11 cellular contexts compared by ENCODE assay signal in genomic region chr6:32974541-32975308, GRCh38. TPM values are rescaled to one million over a fixed set of nuclear protein-coding genes. Genes with fewer than 3 reads are reported as not detected.
DNase-seq lines count a peak whose midpoint lies in the region; FAIRE-seq and TF ChIP-seq lines count a peak whose summit lies in the region.
"Had no signal": no experiment of that assay in that cellular context is flagged by ENCODE, and none has a peak within 500 bp of the region (broad histone marks: within the 10 kb centered on the region; RNA-seq: fewer than 3 reads in every experiment).

No MANE protein-coding gene starts in this region.

- H3K36me3 ChIP-seq in keratinocyte (ENCODE audit: control insufficient read depth in 2 of 2, extremely low read depth in 1 of 2, insufficient read depth in 2 of 2, low read length in 2 of 2) = peaks cover 53 to 75% of the 10 kb centered on the region in 2 experiments
- peaks cover 62% of the 10 kb centered on the region for H3K36me3 ChIP-seq in suprapubic skin

- H3K79me2 ChIP-seq in keratinocyte (ENCODE audit: control insufficient read depth, insufficient read depth, low read length) = peaks cover 70% of the 10 kb centered on the region

- peaks cover 44% of the 10 kb centered on the region for H3K4me1 Mint-ChIP-seq in activated CD4-positive, alpha-beta T cell treated with anti-CD3 and anti-CD28 coated beads, Interleukin-2, amount 10 ng/mL, durations not matched to agents 7 days and 5 days
- peaks cover 50% of the 10 kb centered on the region for H3K4me1 Mint-ChIP-seq in activated T-helper 1 cell treated with anti-CD3 and anti-CD28 coated beads, Interleukin-12 subunit alpha, Interleukin-12 subunit beta, Interleukin-2, Interleukin-4 antibody, amounts not matched to agents 30 ng/mL and 10 ng/mL and 1 ng/mL, durations not matched to agents 14 hours and 24 hours and 36 hours (ENCODE audit: low read depth)

- no peak for DNase-seq in activated CD4-positive, alpha-beta T cell treated with anti-CD3 and anti-CD28 coated beads, Interleukin-2, amount 10 ng/mL, durations not matched to agents 7 days and 5 days
- DNase-seq in activated CD4-positive, alpha-beta T cell treated with anti-CD3 and anti-CD28 coated beads, Interleukin-2, amount 50 U/mL, for 48 hours = no peak
- DNase-seq in activated T-helper 1 cell treated with anti-CD3 and anti-CD28 coated beads, Interleukin-12 subunit alpha, Interleukin-12 subunit beta, Interleukin-2, Interleukin-4 antibody, amounts not matched to agents 30 ng/mL and 10 ng/mL and 1 ng/mL, durations not matched to agents 14 hours and 24 hours and 36 hours (ENCODE audit: low spot score) = no peak
- DNase-seq in keratinocyte (ENCODE audit: low read depth, low spot score) (no peak), suprapubic skin (ENCODE audit: low spot score in 2 of 2) (no peak), NCI-H2107 (lab: John Stamatoyannopoulos, UW) (no peak), DMS153 treated with DMSO at 0.1 percent for 48 hours (lab: John Stamatoyannopoulos, UW; ENCODE audit: unreplicated experiment) (no peak), HT-29 (ENCODE audit: low spot score) (no peak)
- DNase-seq: DMS79, islet precursor cell, NCI-H446 had no signal

- H3K4me2 ChIP-seq in keratinocyte (ENCODE audit: control insufficient read depth, extremely low read depth, insufficient read depth, low read depth, low read length) = peak overlapping the region; percentile 98

- H3K4me3 Mint-ChIP-seq in activated CD4-positive, alpha-beta T cell treated with anti-CD3 and anti-CD28 coated beads, Interleukin-2, amount 10 ng/mL, durations not matched to agents 7 days and 5 days = peak overlapping the region; percentile 89
- peak overlapping the region; percentile 96 for H3K4me3 Mint-ChIP-seq in activated T-helper 1 cell treated with anti-CD3 and anti-CD28 coated beads, Interleukin-12 subunit alpha, Interleukin-12 subunit beta, Interleukin-2, Interleukin-4 antibody, amounts not matched to agents 30 ng/mL and 10 ng/mL and 1 ng/mL, durations not matched to agents 14 hours and 24 hours and 36 hours

- no peaks in the 10 kb centered on the region for H3K27me3 Mint-ChIP-seq in activated CD4-positive, alpha-beta T cell treated with anti-CD3 and anti-CD28 coated beads, Interleukin-2, amount 10 ng/mL, durations not matched to agents 7 days and 5 days
- peaks cover 4% of the 10 kb centered on the region for H3K27me3 Mint-ChIP-seq in activated T-helper 1 cell treated with anti-CD3 and anti-CD28 coated beads, Interleukin-12 subunit alpha, Interleukin-12 subunit beta, Interleukin-2, Interleukin-4 antibody, amounts not matched to agents 30 ng/mL and 10 ng/mL and 1 ng/mL, durations not matched to agents 14 hours and 24 hours and 36 hours (ENCODE audit: insufficient read depth)

- peaks cover 10% of the 10 kb centered on the region for H3K9me1 ChIP-seq in keratinocyte (ENCODE audit: control insufficient read depth, extremely low read depth, insufficient read depth, low read length)

- peak overlapping the region; percentile 32 for H3K27ac Mint-ChIP-seq in activated CD4-positive, alpha-beta T cell treated with anti-CD3 and anti-CD28 coated beads, Interleukin-2, amount 10 ng/mL, durations not matched to agents 7 days and 5 days
- H3K27ac Mint-ChIP-seq in activated T-helper 1 cell treated with anti-CD3 and anti-CD28 coated beads, Interleukin-12 subunit alpha, Interleukin-12 subunit beta, Interleukin-2, Interleukin-4 antibody, amounts not matched to agents 30 ng/mL and 10 ng/mL and 1 ng/mL, durations not matched to agents 14 hours and 24 hours and 36 hours = peak overlapping the region; percentile 61

- peak overlapping the region; percentile 76 for H3K27ac ChIP-seq in keratinocyte (ENCODE audit: control insufficient read depth, insufficient read depth, low read length)
- H3K27ac ChIP-seq in suprapubic skin = no peak overlapping the region

- peaks cover 72% of the 10 kb centered on the region for H4K20me1 ChIP-seq in keratinocyte (ENCODE audit: control insufficient read depth, extremely low read depth, insufficient read depth, low read length)

- FAIRE-seq in keratinocyte (lab: Jason Lieb, UNC) = no peak

- H3K4me1 ChIP-seq in keratinocyte (ENCODE audit: control insufficient read depth, extremely low read depth, insufficient read depth, low read length) (peaks cover 25% of the 10 kb centered on the region), suprapubic skin (peaks cover 37% of the 10 kb centered on the region)

- 7% methylated on average over 14 of the region's 14 CpGs for WGBS in suprapubic skin

- H3K9me3 ChIP-seq in keratinocyte (ENCODE audit: control insufficient read depth, low read depth, low read length) (no peaks in the 10 kb centered on the region), suprapubic skin (no peaks in the 10 kb centered on the region)

- POLR2A ChIA-PET in activated CD4-positive, alpha-beta T cell treated with anti-CD3 and anti-CD28 coated beads, Interleukin-2, amount 10 ng/mL, durations not matched to agents 7 days and 5 days (lab: Charles Lee) = interaction anchor here (0.8 to 1.8 kb wide), 4 partner anchors 10 to 121 kb away, joined by 3 to 5 read pairs (median 4); partner anchors contain the start of genes PSMB9 and TAP1

- no peak for TF ChIP-seq POLR2A in suprapubic skin (IDR thresholded peaks at IDR 0.05)

- H2AFZ ChIP-seq in keratinocyte (ENCODE audit: control insufficient read depth, low read length) = no peak overlapping the region

- H3K27me3 ChIP-seq in keratinocyte (ENCODE audit: control insufficient read depth, extremely low read depth, insufficient read depth, low read length) = no peaks in the 10 kb centered on the region
- H3K27me3 ChIP-seq in suprapubic skin = no peaks in the 10 kb centered on the region

- intact Hi-C loops in activated T-helper 1 cell treated with anti-CD3 and anti-CD28 coated beads, Interleukin-12 subunit alpha, Interleukin-12 subunit beta, Interleukin-2, Interleukin-4 antibody, amounts not matched to agents 30 ng/mL and 10 ng/mL and 1 ng/mL, durations not matched to agents 14 hours and 24 hours and 36 hours (cut with micrococcal nuclease) = loop anchor here (1.0 to 10.0 kb wide), 6 partner anchors 9 to 1310 kb away; partner anchors contain the start of genes C6orf47, CSNK2B, GPANK1 and HLA-DMB

- peak overlapping the region; percentile 88 to 99 (median 90) for H3K4me3 ChIP-seq in keratinocyte (ENCODE audit: control insufficient read depth in 2 of 3, extremely low read depth in 1 of 3, insufficient read depth in 2 of 3, low read depth in 1 of 3, low read length in 3 of 3)
- peak overlapping the region; percentile 69 for H3K4me3 ChIP-seq in suprapubic skin

- dilution Hi-C loops in keratinocyte (cut with MboI; ENCODE audit: extremely low pct_ligation_motif_present, low sequenced_read_pairs) = no loop called here

- no peak for TF ChIP-seq CTCF in keratinocyte (optimal IDR thresholded peaks at IDR 0.05 in 1 of 3, IDR thresholded peaks at IDR 0.05 in 1 of 3, conservative IDR thresholded peaks at IDR 0.05 in 1 of 3; ENCODE audit: extremely low read depth in 1 of 3, insufficient read depth in 2 of 3, low read length in 3 of 3)
- no peak for TF ChIP-seq CTCF in suprapubic skin (IDR thresholded peaks at IDR 0.05)

- TF ChIP-seq EP300 in suprapubic skin (IDR thresholded peaks at IDR 0.05) = no peak

- CTCF ChIA-PET in activated CD4-positive, alpha-beta T cell treated with anti-CD3 and anti-CD28 coated beads, Interleukin-2, amount 10 ng/mL, durations not matched to agents 7 days and 5 days (lab: Charles Lee) = interaction anchor here (0.7 to 11.4 kb wide), 7 partner anchors 11 to 1238 kb away, joined by 3 to 130 read pairs (median 4); partner anchors contain the start of gene TAP2

- H3K36me3 Mint-ChIP-seq in activated CD4-positive, alpha-beta T cell treated with anti-CD3 and anti-CD28 coated beads, Interleukin-2, amount 10 ng/mL, durations not matched to agents 7 days and 5 days (ENCODE audit: low read depth) = peaks cover 95% of the 10 kb centered on the region
- H3K36me3 Mint-ChIP-seq in activated T-helper 1 cell treated with anti-CD3 and anti-CD28 coated beads, Interleukin-12 subunit alpha, Interleukin-12 subunit beta, Interleukin-2, Interleukin-4 antibody, amounts not matched to agents 30 ng/mL and 10 ng/mL and 1 ng/mL, durations not matched to agents 14 hours and 24 hours and 36 hours (ENCODE audit: low read depth) = peaks cover 90% of the 10 kb centered on the region

- no peaks in the 10 kb centered on the region for H3K9me3 Mint-ChIP-seq in activated CD4-positive, alpha-beta T cell treated with anti-CD3 and anti-CD28 coated beads, Interleukin-2, amount 10 ng/mL, durations not matched to agents 7 days and 5 days
- no peaks in the 10 kb centered on the region for H3K9me3 Mint-ChIP-seq in activated T-helper 1 cell treated with anti-CD3 and anti-CD28 coated beads, Interleukin-12 subunit alpha, Interleukin-12 subunit beta, Interleukin-2, Interleukin-4 antibody, amounts not matched to agents 30 ng/mL and 10 ng/mL and 1 ng/mL, durations not matched to agents 14 hours and 24 hours and 36 hours

- peak overlapping the region; percentile 90 for H3K9ac ChIP-seq in keratinocyte (ENCODE audit: control insufficient read depth, extremely low read depth, insufficient read depth, low read length)

RNA-seq across cellular contexts. Expression of gene BRD2, which starts 6.3 kb away (rescaled TPM):
- 100 to 1,000 TPM; 334 to 383 TPM for total RNA-seq in activated CD4-positive, alpha-beta T cell treated with anti-CD3 and anti-CD28 coated beads, Interleukin-2, amount 10 ng/mL, durations not matched to agents 7 days and 5 days
- 316 and 330 TPM in 2 replicates for total RNA-seq in activated T-helper 1 cell treated with anti-CD3 and anti-CD28 coated beads, Interleukin-12 subunit alpha, Interleukin-12 subunit beta, Interleukin-2, Interleukin-4 antibody, amounts not matched to agents 30 ng/mL and 10 ng/mL and 1 ng/mL, durations not matched to agents 14 hours and 24 hours and 36 hours
- polyA plus RNA-seq in keratinocyte = 82.9 to 171 TPM (median 121 TPM) in 3 replicates
- 157 TPM for polyA plus RNA-seq in keratinocyte (2011; ENCODE audit: low read depth)
- 79.9 and 133 TPM in 2 replicates for polyA plus RNA-seq in keratinocyte (2011; cell fraction: cytosol; rRNA removed)
- polyA plus RNA-seq in keratinocyte (2011; cell fraction: nucleus; rRNA removed) = 260 and 305 TPM in 2 replicates
- 117 and 130 TPM in 2 replicates for polyA plus RNA-seq in keratinocyte (2012; ENCODE audit: low replicate concordance)
- polyA minus RNA-seq in keratinocyte = 58.7 to 120 TPM (median 91.2 TPM) in 3 replicates
- polyA minus RNA-seq in keratinocyte (2011; cell fraction: cytosol; rRNA and poly(A)+ RNA removed) = 31.8 TPM
- polyA minus RNA-seq in keratinocyte (2011; cell fraction: nucleus; rRNA and poly(A)+ RNA removed) = 66.1 and 108 TPM in 2 replicates
- 100 to 1,000 TPM; 145 to 246 (median 197) TPM for total RNA-seq in suprapubic skin
- total RNA-seq in HT-29 (2014; rRNA removed; shearing (Covaris generic)) = 144 and 147 TPM in 2 replicates

RNA-seq across cellular contexts. Expression of gene HLA-DMA, which starts 21.8 kb away (rescaled TPM):
- total RNA-seq in activated CD4-positive, alpha-beta T cell treated with anti-CD3 and anti-CD28 coated beads, Interleukin-2, amount 10 ng/mL, durations not matched to agents 7 days and 5 days = 10 to 100 TPM; 24.0 to 26.8 TPM
- 14.1 and 14.2 TPM in 2 replicates for total RNA-seq in activated T-helper 1 cell treated with anti-CD3 and anti-CD28 coated beads, Interleukin-12 subunit alpha, Interleukin-12 subunit beta, Interleukin-2, Interleukin-4 antibody, amounts not matched to agents 30 ng/mL and 10 ng/mL and 1 ng/mL, durations not matched to agents 14 hours and 24 hours and 36 hours
- polyA plus RNA-seq in keratinocyte = 1.9 to 4.5 TPM (median 2.6 TPM) in 3 replicates
- polyA plus RNA-seq in keratinocyte (2011; ENCODE audit: low read depth) = 0.86 TPM
- polyA plus RNA-seq in keratinocyte (2011; cell fraction: cytosol; rRNA removed) = 2.0 and 2.1 TPM in 2 replicates
- polyA plus RNA-seq in keratinocyte (2011; cell fraction: nucleus; rRNA removed) = 4.3 and 4.5 TPM in 2 replicates
- 1.9 and 3.1 TPM in 2 replicates for polyA plus RNA-seq in keratinocyte (2012; ENCODE audit: low replicate concordance)
- 0.80 to 7.0 TPM (median 4.4 TPM) in 3 replicates for polyA minus RNA-seq in keratinocyte
- polyA minus RNA-seq in keratinocyte (2011; cell fraction: cytosol; rRNA and poly(A)+ RNA removed) = not detected
- polyA minus RNA-seq in keratinocyte (2011; cell fraction: nucleus; rRNA and poly(A)+ RNA removed) = 1.6 and 2.3 TPM in 2 replicates
- total RNA-seq in suprapubic skin = 10 to 100 TPM; 18.3 to 57.0 (median 24.2) TPM
- 8.5 and 9.0 TPM in 2 replicates for total RNA-seq in HT-29 (2014; rRNA removed; shearing (Covaris generic))

RNA-seq across cellular contexts. Expression of gene HLA-DMB, which starts 33.9 kb away (rescaled TPM):
- 1 to 10 TPM; 8.1 to 8.5 TPM for total RNA-seq in activated CD4-positive, alpha-beta T cell treated with anti-CD3 and anti-CD28 coated beads, Interleukin-2, amount 10 ng/mL, durations not matched to agents 7 days and 5 days
- 2.7 and 2.8 TPM in 2 replicates for total RNA-seq in activated T-helper 1 cell treated with anti-CD3 and anti-CD28 coated beads, Interleukin-12 subunit alpha, Interleukin-12 subunit beta, Interleukin-2, Interleukin-4 antibody, amounts not matched to agents 30 ng/mL and 10 ng/mL and 1 ng/mL, durations not matched to agents 14 hours and 24 hours and 36 hours
- polyA plus RNA-seq in keratinocyte = 0.13 TPM in 1 of 3 replicates, not detected in the others
- polyA plus RNA-seq in keratinocyte (2011; ENCODE audit: low read depth) = not detected
- polyA plus RNA-seq in keratinocyte (2011; cell fraction: cytosol; rRNA removed) = not detected in 2 replicates
- polyA plus RNA-seq in keratinocyte (2011; cell fraction: nucleus; rRNA removed) = not detected in 2 replicates
- polyA plus RNA-seq in keratinocyte (2012; ENCODE audit: low replicate concordance) = 0.21 TPM in 1 of 2 replicates, not detected in the other
- not detected in 3 replicates for polyA minus RNA-seq in keratinocyte
- polyA minus RNA-seq in keratinocyte (2011; cell fraction: cytosol; rRNA and poly(A)+ RNA removed) = not detected
- polyA minus RNA-seq in keratinocyte (2011; cell fraction: nucleus; rRNA and poly(A)+ RNA removed) = not detected in 2 replicates
- 10 to 100 TPM; 15.0 to 30.2 (median 18.1) TPM for total RNA-seq in suprapubic skin
- 2.1 and 3.3 TPM in 2 replicates for total RNA-seq in HT-29 (2014; rRNA removed; shearing (Covaris generic))

RNA-seq across cellular contexts. Expression of gene HLA-DOA, which starts 34.7 kb away (rescaled TPM):
- total RNA-seq in activated CD4-positive, alpha-beta T cell treated with anti-CD3 and anti-CD28 coated beads, Interleukin-2, amount 10 ng/mL, durations not matched to agents 7 days and 5 days = 1 to 10 TPM; 1.5 to 1.6 TPM
- 1.8 and 2.0 TPM in 2 replicates for total RNA-seq in activated T-helper 1 cell treated with anti-CD3 and anti-CD28 coated beads, Interleukin-12 subunit alpha, Interleukin-12 subunit beta, Interleukin-2, Interleukin-4 antibody, amounts not matched to agents 30 ng/mL and 10 ng/mL and 1 ng/mL, durations not matched to agents 14 hours and 24 hours and 36 hours
- polyA plus RNA-seq in keratinocyte = 0.01 TPM in 1 of 3 replicates, not detected in the others
- not detected for polyA plus RNA-seq in keratinocyte (2011; ENCODE audit: low read depth)
- 0.03 TPM in 1 of 2 replicates, not detected in the other for polyA plus RNA-seq in keratinocyte (2011; cell fraction: cytosol; rRNA removed)
- polyA plus RNA-seq in keratinocyte (2011; cell fraction: nucleus; rRNA removed) = not detected in 2 replicates
- polyA plus RNA-seq in keratinocyte (2012; ENCODE audit: low replicate concordance) = 0.04 TPM in 1 of 2 replicates, not detected in the other
- polyA minus RNA-seq in keratinocyte = not detected in 3 replicates
- polyA minus RNA-seq in keratinocyte (2011; cell fraction: cytosol; rRNA and poly(A)+ RNA removed) = not detected
- not detected in 2 replicates for polyA minus RNA-seq in keratinocyte (2011; cell fraction: nucleus; rRNA and poly(A)+ RNA removed)
- 10 to 100 TPM in 1 of 4 donors, 1 to 10 TPM in 3; 6.8 to 14.3 (median 8.0) TPM for total RNA-seq in suprapubic skin
- total RNA-seq in HT-29 (2014; rRNA removed; shearing (Covaris generic)) = 0.03 and 0.23 TPM in 2 replicates
